10 cellular contexts compared by ENCODE assay signal in genomic region chr7:130695840-130696239, GRCh38. TPM values are rescaled to one million over a fixed set of nuclear protein-coding genes. Genes with fewer than 3 reads are reported as not detected.
DNase-seq lines count a peak whose midpoint lies in the region; ATAC-seq and TF ChIP-seq lines count a peak whose summit lies in the region.
"Had no signal": no experiment of that assay in that cellular context is flagged by ENCODE, and none has a peak within 500 bp of the region (broad histone marks: within the 10 kb centered on the region; RNA-seq: fewer than 3 reads in every experiment).

No MANE protein-coding gene starts in this region.

- no peaks in the 10 kb centered on the region for H3K9me3 ChIP-seq in ascending aorta
- H3K9me3 ChIP-seq: SJSA1 had no signal

- H3K9me3 Mint-ChIP-seq in activated T-cell treated with anti-CD3 and anti-CD28 coated beads, Interleukin-2, amount 50 U/mL, for 4 hours: peaks cover 16% of the 10 kb centered on the region

- H3K27ac ChIP-seq in ascending aorta: no peak overlapping the region
- H3K27ac ChIP-seq: SJSA1 had no signal

- no peaks in the 10 kb centered on the region for H3K36me3 ChIP-seq in ascending aorta
- H3K36me3 ChIP-seq: SJSA1 had no signal

- no peaks in the 10 kb centered on the region for H3K27me3 ChIP-seq in ascending aorta
- H3K27me3 ChIP-seq: SJSA1 had no signal

- H3K36me3 Mint-ChIP-seq in activated T-cell treated with anti-CD3 and anti-CD28 coated beads, Interleukin-2, amount 50 U/mL, for 4 hours (ENCODE audit: insufficient read depth): no peaks in the 10 kb centered on the region

- no peaks in the 10 kb centered on the region for H3K4me1 Mint-ChIP-seq in activated T-cell treated with anti-CD3 and anti-CD28 coated beads, Interleukin-2, amount 50 U/mL, for 4 hours (ENCODE audit: low read depth)
- H3K4me1 Mint-ChIP-seq: naive thymus-derived CD4-positive, alpha-beta T cell had no signal

- peak; percentile 44 for DNase-seq in EL
- DNase-seq in LNCaP clone FGC (ENCODE audit: low read depth): no peak
- no peak for DNase-seq in ascending aorta (ENCODE audit: low spot score in 2 of 2)
- DNase-seq in medulla oblongata (ENCODE audit: extremely low spot score): peak; percentile 45
- no peak for DNase-seq in activated T-cell treated with anti-CD3 and anti-CD28 coated beads, Interleukin-2, amount 50 U/mL, for 4 hours
- DNase-seq in islet precursor cell: no peak

- H3K4me3 Mint-ChIP-seq in activated T-cell treated with anti-CD3 and anti-CD28 coated beads, Interleukin-2, amount 50 U/mL, for 4 hours: no peak overlapping the region
- H3K4me3 Mint-ChIP-seq: naive thymus-derived CD4-positive, alpha-beta T cell had no signal

- intact Hi-C loops in ascending aorta (cut with DNase I): no loop called here

- peaks cover 3% of the 10 kb centered on the region for H3K27me3 Mint-ChIP-seq in activated T-cell treated with anti-CD3 and anti-CD28 coated beads, Interleukin-2, amount 50 U/mL, for 4 hours (ENCODE audit: low read depth)

- TF ChIP-seq CTCF in LNCaP clone FGC (IDR thresholded peaks at IDR 0.05; ENCODE audit: control insufficient read depth, extremely low read depth, insufficient read depth) (peak; percentile 58), ascending aorta (IDR thresholded peaks at IDR 0.05) (peak in 2 of 3 experiments; percentile 4 to 19)

- ATAC-seq in GM18498 (IDR thresholded peaks at IDR 0.05; ENCODE audit: unreplicated experiment) (no peak), GM18873 (IDR thresholded peaks at IDR 0.05; ENCODE audit: low FRiP score, unreplicated experiment) (no peak)
- no peak for ATAC-seq in activated T-cell treated with anti-CD3 and anti-CD28 coated beads, Interleukin-2, amount 50 U/mL, for 4 hours
- ATAC-seq: naive thymus-derived CD4-positive, alpha-beta T cell had no signal

- no peak overlapping the region for H3K4me3 ChIP-seq in LNCaP clone FGC (ENCODE audit: low read depth, low read length)
- H3K4me3 ChIP-seq in ascending aorta: no peak overlapping the region
- H3K4me3 ChIP-seq: SJSA1 had no signal

- no peaks in the 10 kb centered on the region for H3K4me1 ChIP-seq in ascending aorta
- H3K4me1 ChIP-seq: SJSA1 had no signal

RNA-seq across cellular contexts. Expression of gene TSGA13, which starts 9.5 kb away (rescaled TPM):
- not detected for total RNA-seq in ascending aorta
- total RNA-seq in activated T-cell treated with anti-CD3 and anti-CD28 coated beads, Interleukin-2, amount 50 U/mL, for 4 hours: not detected
- total RNA-seq: naive thymus-derived CD4-positive, alpha-beta T cell; SJSA1 had no signal

RNA-seq across cellular contexts. Expression of gene COPG2, which starts 27.3 kb away (rescaled TPM):
- 5.4 TPM for total RNA-seq in ascending aorta
- 10 to 100 TPM; 13.9 to 16.2 (median 15.4) TPM for total RNA-seq in activated T-cell treated with anti-CD3 and anti-CD28 coated beads, Interleukin-2, amount 50 U/mL, for 4 hours

RNA-seq across cellular contexts. Expression of gene KLF14, which starts 38.2 kb away (rescaled TPM):
- total RNA-seq in ascending aorta: not detected
- not detected for total RNA-seq in activated T-cell treated with anti-CD3 and anti-CD28 coated beads, Interleukin-2, amount 50 U/mL, for 4 hours
- total RNA-seq: SJSA1 had no signal

Comparison
In these comparisons a context has a peak if more than half of its experiments do, and no peak if none do; other contexts are left out.
1. DNase-seq: peak in EL (single experiment) and medulla oblongata (single experiment); none in LNCaP clone FGC (single experiment), ascending aorta (0 of 2), activated T-cell treated with anti-CD3 and anti-CD28 coated beads, Interleukin-2, amount 50 U/mL, for 4 hours (single experiment) and islet precursor cell (single experiment).